ENCODE assay signal across 16 cellular contexts in the genomic region with DNA sequence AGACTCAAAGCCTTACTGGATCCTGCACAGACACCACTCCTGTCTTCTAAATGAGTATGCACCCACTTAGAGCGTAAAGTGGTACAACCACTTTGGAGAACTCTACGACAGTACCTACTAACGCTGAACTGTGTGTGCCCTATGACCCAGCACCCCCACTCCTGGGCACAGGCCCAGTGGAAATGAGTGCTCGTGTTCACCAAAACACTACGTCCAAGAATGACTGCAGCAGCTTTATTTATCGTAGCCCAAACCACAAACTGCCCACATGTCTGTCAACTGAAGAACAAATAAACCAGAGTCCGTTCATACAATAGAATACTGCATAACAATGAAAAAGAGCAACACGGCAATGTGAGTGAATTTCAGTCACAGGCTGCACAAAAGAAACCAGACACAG. TPM values are rescaled to one million over a fixed set of nuclear protein-coding genes. Genes with fewer than 3 reads are reported as not detected.
DNase-seq lines count a peak whose midpoint lies in the region; ATAC-seq and TF ChIP-seq lines count a peak whose summit lies in the region.
"Had no signal": no experiment of that assay in that cellular context is flagged by ENCODE, and none has a peak within 500 bp of the region (broad histone marks: within the 10 kb centered on the region; RNA-seq: fewer than 3 reads in every experiment).

No MANE protein-coding gene starts in this region.

- POLR2A ChIA-PET in CD4-positive, alpha-beta memory T cell (lab: Charles Lee; ENCODE audit: partially characterized antibody), result no interaction called here

- H3K4me3 ChIP-seq in gastroesophageal sphincter, result no peak overlapping the region
- no peak overlapping the region for H3K4me3 ChIP-seq in CD4-positive, alpha-beta memory T cell (ENCODE audit: low read length in 2 of 2)

- ATAC-seq in gastroesophageal sphincter, result no peak

- CTCF ChIA-PET in CD4-positive, alpha-beta memory T cell (lab: Charles Lee; ENCODE audit: partially characterized antibody), result interaction anchor here (1.2 kb wide), 1 partner anchor 12 kb away, joined by 3 read pairs; no protein-coding TSS in a partner anchor

- DNase-seq in HCEC 1CT (peak; percentile 21), OCI-M1 (lab: John Stamatoyannopoulos, UW) (peak; percentile 45), astrocyte of the hippocampus (ENCODE audit: low read depth, low spot score) (peak; percentile 83), myocyte (ENCODE audit: low read depth) (peak; percentile 40), retina (no peak), NCI-H345 treated with DMSO at 0.1 percent for 48 hours (lab: John Stamatoyannopoulos, UW; ENCODE audit: unreplicated experiment) (no peak)
- DNase-seq in CD4-positive, alpha-beta memory T cell, result no peak
- DNase-seq: DMS53, Karpas-422, NCI-H2029, NCI-H446 treated with DMSO at 0.1 percent for 48 hours, NCI-H526, SHP77 had no signal

- H3K9me3 Mint-ChIP-seq in CD4-positive, alpha-beta memory T cell, result no peaks in the 10 kb centered on the region

- no peak for TF ChIP-seq CTCF in gastroesophageal sphincter (IDR thresholded peaks at IDR 0.05)

- peaks cover 16 to 19% of the 10 kb centered on the region in 2 donors for H3K27me3 Mint-ChIP-seq in CD4-positive, alpha-beta memory T cell

- H3K4me1 Mint-ChIP-seq in CD4-positive, alpha-beta memory T cell, result no peaks in the 10 kb centered on the region

- no peaks in the 10 kb centered on the region for H3K36me3 Mint-ChIP-seq in CD4-positive, alpha-beta memory T cell

- no peak overlapping the region for H3K27ac Mint-ChIP-seq in CD4-positive, alpha-beta memory T cell

- intact Hi-C loops in CD4-positive, alpha-beta memory T cell (cut with micrococcal nuclease), result no loop called here

- peaks cover 41% of the 10 kb centered on the region for H3K27me3 ChIP-seq in gastroesophageal sphincter
- no peaks in the 10 kb centered on the region for H3K27me3 ChIP-seq in CD4-positive, alpha-beta memory T cell (ENCODE audit: insufficient read depth, low read length)

- H3K27ac ChIP-seq in gastroesophageal sphincter, result no peak overlapping the region
- H3K27ac ChIP-seq in CD4-positive, alpha-beta memory T cell (ENCODE audit: low read depth, low read length), result no peak overlapping the region
- H3K27ac ChIP-seq: RWPE1 had no signal

- H3K36me3 ChIP-seq in gastroesophageal sphincter, result no peaks in the 10 kb centered on the region
- no peaks in the 10 kb centered on the region for H3K36me3 ChIP-seq in CD4-positive, alpha-beta memory T cell (ENCODE audit: insufficient read depth, low read length)

- TF ChIP-seq EP300 in gastroesophageal sphincter (IDR thresholded peaks at IDR 0.05), result no peak

- WGBS in gastroesophageal sphincter (ENCODE audit: low coverage in 1 of 2), 2 donors, result 71% methylated on average over 7 of the region's 8 CpGs; no CpG with 5 or more reads in 1 of the 2 donors

- no peaks in the 10 kb centered on the region for H3K4me1 ChIP-seq in gastroesophageal sphincter
- no peaks in the 10 kb centered on the region for H3K4me1 ChIP-seq in CD4-positive, alpha-beta memory T cell (ENCODE audit: insufficient read depth, low read length)

- H3K9me3 ChIP-seq in gastroesophageal sphincter, result peaks cover 0 to 4% (median 0%) of the 10 kb centered on the region in 3 donors
- H3K9me3 ChIP-seq in CD4-positive, alpha-beta memory T cell (ENCODE audit: control insufficient read depth in 1 of 2, low read length in 2 of 2), result no peaks in the 10 kb centered on the region

- no peak for TF ChIP-seq POLR2A in gastroesophageal sphincter (IDR thresholded peaks at IDR 0.05)

- H3K4me3 Mint-ChIP-seq in CD4-positive, alpha-beta memory T cell, result no peak overlapping the region

RNA-seq across cellular contexts. Expression of a gene that starts 35.4 kb away (rescaled TPM):
- total RNA-seq in myocyte, result 0.45 and 0.57 TPM in 2 replicates
- 0.33 TPM for polyA plus RNA-seq in myocyte (2012)
- total RNA-seq in gastroesophageal sphincter, result under 1 TPM in 2 of 4 donors, not detected in 2; 0.20 to 0.31 TPM
- under 1 TPM in 1 of 2 experiments, not detected in 1; 0.17 TPM for total RNA-seq in CD4-positive, alpha-beta memory T cell
- polyA plus RNA-seq in CD4-positive, alpha-beta memory T cell, result under 1 TPM in 1 of 2 donors, not detected in 1; 0.03 TPM
- total RNA-seq: HT-29 had no signal

Comparison
In these comparisons a context has a peak if more than half of its experiments do, and no peak if none do; other contexts are left out.
1. DNase-seq: peak in HCEC 1CT (single experiment), OCI-M1 (single experiment), astrocyte of the hippocampus (single experiment) and myocyte (single experiment); none in retina (single experiment), NCI-H345 treated with DMSO at 0.1 percent for 48 hours (single experiment) and CD4-positive, alpha-beta memory T cell (0 of 5).